13 cellular contexts compared by ENCODE assay signal in the genomic region with DNA sequence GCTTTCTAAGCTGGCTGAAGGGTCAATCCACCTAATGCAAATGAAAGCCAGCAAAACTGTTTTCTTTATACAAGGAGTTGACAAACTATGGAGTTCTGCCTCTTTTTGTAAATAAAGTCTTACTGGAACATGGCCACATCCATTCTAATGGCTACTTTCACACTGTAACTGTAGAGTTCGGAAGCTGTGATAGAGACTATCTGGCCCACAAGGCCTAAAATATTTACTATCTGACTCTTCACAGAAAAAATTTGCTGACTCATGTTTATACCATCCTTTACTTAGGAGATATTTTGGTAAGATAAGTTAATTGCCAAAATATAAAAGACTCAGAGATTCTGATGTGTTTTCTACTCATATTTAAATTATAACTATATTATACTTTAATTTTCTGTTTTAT.
DNase-seq lines count a peak whose midpoint lies in the region; ATAC-seq lines count a peak whose summit lies in the region.
"Had no signal": no experiment of that assay in that cellular context is flagged by ENCODE, and none has a peak within 500 bp of the region (broad histone marks: within the 10 kb centered on the region; RNA-seq: fewer than 3 reads in every experiment).

No MANE protein-coding gene starts in this region.

- ATAC-seq in GM18868 (IDR thresholded peaks at IDR 0.05; ENCODE audit: unreplicated experiment) (no peak), GM21526 (IDR thresholded peaks at IDR 0.05; ENCODE audit: low FRiP score, unreplicated experiment) (no peak)
- ATAC-seq: heart right ventricle had no signal

- DNase-seq in GM03348 (ENCODE audit: low spot score) (peak; percentile 31), RKO (ENCODE audit: low spot score) (peak; percentile 27), fibroblast of gingiva (ENCODE audit: low read depth) (peak; percentile 31), renal cortical epithelial cell (ENCODE audit: low read depth) (peak; percentile 10), RPMI8226 (no peak)
- DNase-seq: activated CD4-positive, alpha-beta T cell treated with anti-CD3 and anti-CD28 coated beads, Interleukin-2, amount 50 U/mL, for 48 hours; CD8-positive, alpha-beta memory T cell; heart right ventricle; left cardiac atrium; NCI-H1436 treated with DMSO at 0.1 percent for 48 hours; NCI-H510A treated with DMSO at 0.1 percent for 48 hours had no signal
